ENCODE assay signal across 1 cellular context in the genomic region with DNA sequence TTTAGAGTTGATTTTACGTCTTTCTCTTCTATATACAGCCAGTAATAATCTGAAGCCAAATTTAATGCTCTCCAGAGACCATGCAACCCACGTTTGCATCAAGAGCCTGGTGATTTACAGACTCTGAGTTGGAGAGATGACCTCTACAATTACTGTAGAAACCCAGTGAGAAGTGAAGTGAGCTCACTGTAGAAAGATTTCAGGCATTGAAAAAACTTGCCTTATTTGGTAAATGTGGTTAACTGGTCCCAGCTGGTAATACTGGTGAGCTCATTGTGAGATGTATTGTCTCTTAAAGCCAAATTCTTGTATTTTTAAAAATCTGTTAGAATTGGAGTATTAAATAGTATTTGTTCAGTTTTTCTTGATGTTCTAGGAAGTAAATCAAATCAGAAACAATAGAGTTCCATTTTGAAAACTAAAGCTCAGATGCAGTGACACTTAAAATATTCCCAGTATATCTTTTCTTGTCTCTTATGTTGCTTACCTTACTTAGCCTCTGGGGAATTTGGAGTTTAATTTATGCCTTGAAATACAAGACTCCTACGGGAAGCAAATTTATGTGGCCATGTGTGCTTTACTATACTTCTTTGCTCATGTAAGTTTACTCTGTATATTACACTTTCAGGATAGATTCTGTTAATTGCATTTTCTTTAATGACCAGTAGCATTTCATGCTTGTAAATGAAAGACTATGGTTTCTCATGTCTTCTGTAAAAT.
TF ChIP-seq lines count a peak whose summit lies in the region.

No MANE protein-coding gene starts in this region.

TF ChIP-seq in GM23338, 12 proteins besides CTCF, POLR2A, EP300 and RAD21 (continued from another document):
- TF ChIP-seq CREB1 (CRISPR knock-in tag; IDR thresholded peaks at IDR 0.05; ENCODE audit: low read depth) (no peak), EZH2 (IDR thresholded peaks at IDR 0.05; ENCODE audit: low read depth, unreplicated experiment) (no peak), ZNF114 (CRISPR knock-in tag; IDR thresholded peaks at IDR 0.05) (no peak), JUNB (IDR thresholded peaks at IDR 0.05; ENCODE audit: unreplicated experiment) (no peak), EZH2phosphoT487 (IDR thresholded peaks at IDR 0.05; ENCODE audit: unreplicated experiment) (no peak), POLR2AphosphoS5 (IDR thresholded peaks at IDR 0.05; ENCODE audit: low read depth) (no peak), STAT1 (IDR thresholded peaks at IDR 0.05; ENCODE audit: unreplicated experiment) (no peak), NANOG (IDR thresholded peaks at IDR 0.05; ENCODE audit: borderline replicate concordance) (no peak), ZNF331 (CRISPR knock-in tag; IDR thresholded peaks at IDR 0.05; ENCODE audit: low read depth) (no peak)
TF ChIP-seq in GM23338: peak in this region for 0.
